1 cellular context compared by ENCODE assay signal in genomic region chr20:46690219-46691111, GRCh38.
TF ChIP-seq lines count a peak whose summit lies in the region.

No MANE protein-coding gene starts in this region.

TF ChIP-seq in K562, 482 proteins besides CTCF, POLR2A, EP300 and RAD21 (continued from another document and continues in another):
- peak; percentile 79 for TF ChIP-seq ATF3 (IDR thresholded peaks at IDR 0.05)
- TF ChIP-seq ATF3 (CRISPR knock-in tag; conservative IDR thresholded peaks at IDR 0.05) = no peak
- TF ChIP-seq TGIF2 (CRISPR knock-in tag; IDR thresholded peaks at IDR 0.05) = no peak
- 0 out of 2 replicates have a peak, but pooled peaks have one; percentile 51 for TF ChIP-seq ZNF395 (CRISPR knock-in tag; IDR thresholded peaks at IDR 0.05)
- TF ChIP-seq CREB5 (CRISPR knock-in tag; IDR thresholded peaks at IDR 0.05) = no peak
- TF ChIP-seq HLTF (IDR thresholded peaks at IDR 0.05) = no peak
- TF ChIP-seq ZNF175 (CRISPR knock-in tag; IDR thresholded peaks at IDR 0.05; ENCODE audit: low read depth) = peak; percentile 98
- 0 out of 2 replicates have a peak, but pooled peaks have one; percentile 30 for TF ChIP-seq ZNF592 (IDR thresholded peaks at IDR 0.05)
- TF ChIP-seq TCF3 (CRISPR knock-in tag; IDR thresholded peaks at IDR 0.05) = 0 out of 2 replicates have a peak, but pooled peaks have one; percentile 18
- TF ChIP-seq MAZ (CRISPR knock-in tag; conservative IDR thresholded peaks at IDR 0.05 in 1 of 2, IDR thresholded peaks at IDR 0.05 in 1 of 2) = 0 out of 4 replicates have a peak, but pooled peaks of 1 of the 2 experiments have one; percentile 5
- peak; percentile 52; the same call in 1 of the 2 replicates for TF ChIP-seq POLR2H (tag; IDR thresholded peaks at IDR 0.05; ENCODE audit: low read depth)
- peak; percentile 52; the same call in 1 of the 2 replicates for TF ChIP-seq JUND (IDR thresholded peaks at IDR 0.05; ENCODE audit: borderline replicate concordance, low read depth, low read length)
- peak; percentile 56; the same call in 1 of the 3 replicates for TF ChIP-seq JUND (tag; IDR thresholded peaks at IDR 0.05; ENCODE audit: borderline replicate concordance, low read depth, low read length)
- TF ChIP-seq CCNT2 (IDR thresholded peaks at IDR 0.05; ENCODE audit: borderline replicate concordance, extremely low read depth, insufficient read length, low read depth, low read length) = no peak
- TF ChIP-seq MEF2A (IDR thresholded peaks at IDR 0.05; ENCODE audit: control insufficient read depth, low read depth, low read length) = no peak
- peak; percentile 70; the same call in 1 of the 2 replicates for TF ChIP-seq ATF7 (IDR thresholded peaks at IDR 0.05)
- no peak for TF ChIP-seq ATF1 (CRISPR knock-in tag; IDR thresholded peaks at IDR 0.05)
- 0 out of 2 replicates have a peak, but pooled peaks have one; percentile 24 for TF ChIP-seq ATF1 (tag; IDR thresholded peaks at IDR 0.05)
- TF ChIP-seq ZNF740 (CRISPR knock-in tag; IDR thresholded peaks at IDR 0.05) = no peak
- TF ChIP-seq ZNF740 (tag; IDR thresholded peaks at IDR 0.05) = no peak
- TF ChIP-seq FOXJ2 (tag; IDR thresholded peaks at IDR 0.05) = peak; percentile 31; the same call in 1 of the 2 replicates
- 0 out of 2 replicates have a peak, but pooled peaks have one; percentile 14 for TF ChIP-seq FOSL1 (tag; conservative IDR thresholded peaks at IDR 0.05)
- no peak for TF ChIP-seq NFYB (IDR thresholded peaks at IDR 0.05; ENCODE audit: extremely low read depth, insufficient read length)
- TF ChIP-seq NBN (IDR thresholded peaks at IDR 0.05; ENCODE audit: low read depth) = 0 out of 2 replicates have a peak, but pooled peaks have one; percentile 13
- TF ChIP-seq RERE (CRISPR knock-in tag; IDR thresholded peaks at IDR 0.05; ENCODE audit: borderline replicate concordance) = no peak
- 0 out of 2 replicates have a peak, but pooled peaks have one; percentile 16 for TF ChIP-seq HDAC2 (IDR thresholded peaks at IDR 0.05)
- peak; percentile 93 for TF ChIP-seq HMBOX1 (IDR thresholded peaks at IDR 0.05)
- TF ChIP-seq NFRKB (IDR thresholded peaks at IDR 0.05; ENCODE audit: low read depth) = peak; percentile 46; the same call in 1 of the 2 replicates
- TF ChIP-seq ZNF639 (CRISPR knock-in tag; conservative IDR thresholded peaks at IDR 0.05 in 1 of 2, IDR thresholded peaks at IDR 0.05 in 1 of 2) = 0 out of 4 replicates have a peak, but pooled peaks of 1 of the 2 experiments have one; percentile 41
- TF ChIP-seq BRD9 (IDR thresholded peaks at IDR 0.05; ENCODE audit: low read depth, partially characterized antibody) = peak; percentile 64
- TF ChIP-seq SP2 (IDR thresholded peaks at IDR 0.05; ENCODE audit: extremely low read depth, low read depth, low read length, poor library complexity, severe bottlenecking) = no peak
- TF ChIP-seq FOXM1 (IDR thresholded peaks at IDR 0.05; ENCODE audit: low read depth) = no peak
- no peak for TF ChIP-seq FOXM1 (CRISPR knock-in tag; IDR thresholded peaks at IDR 0.05; ENCODE audit: low read depth)
- TF ChIP-seq SRSF9 (IDR thresholded peaks at IDR 0.05; ENCODE audit: borderline replicate concordance, low read depth, low read length) = no peak
- TF ChIP-seq ZSCAN32 (CRISPR knock-in tag; IDR thresholded peaks at IDR 0.05) = no peak
- TF ChIP-seq CEBPG (CRISPR knock-in tag; IDR thresholded peaks at IDR 0.05) = no peak
- peak; percentile 21 to 32; a peak in 2 of 4 replicates for TF ChIP-seq CEBPG (tag; conservative IDR thresholded peaks at IDR 0.05 in 1 of 2, IDR thresholded peaks at IDR 0.05 in 1 of 2)
- TF ChIP-seq TAF9B (IDR thresholded peaks at IDR 0.05; ENCODE audit: partially characterized antibody) = peak; percentile 42
- no peak for TF ChIP-seq PTTG1 (tag; IDR thresholded peaks at IDR 0.05; ENCODE audit: low read depth)
- TF ChIP-seq CREM (IDR thresholded peaks at IDR 0.05; ENCODE audit: low read depth) = peak; percentile 15; the same call in 1 of the 2 replicates
- no peak for TF ChIP-seq BACH1 (tag; IDR thresholded peaks at IDR 0.05)
- TF ChIP-seq HNRNPLL (IDR thresholded peaks at IDR 0.05; ENCODE audit: low read depth, low read length, poor library complexity, severe bottlenecking) = no peak
- TF ChIP-seq ZNF695 (CRISPR knock-in tag; IDR thresholded peaks at IDR 0.05) = no peak
